In genomic region chr2:216554286-216554685, GRCh38 we compare ENCODE assay signal across 1 cellular context.
TF ChIP-seq lines count a peak whose summit lies in the region.

No MANE protein-coding gene starts in this region.

TF ChIP-seq in HepG2, 621 proteins besides CTCF, POLR2A, EP300 and RAD21:
- TF ChIP-seq ZNF557 (CRISPR knock-in tag; IDR thresholded peaks at IDR 0.05) (no peak), FOXA3 (CRISPR knock-in tag; IDR thresholded peaks at IDR 0.05) (no peak), ZFP41 (CRISPR knock-in tag; IDR thresholded peaks at IDR 0.05; ENCODE audit: borderline replicate concordance) (no peak), CENPX (CRISPR knock-in tag; IDR thresholded peaks at IDR 0.05) (no peak), ZNF230 (CRISPR knock-in tag; IDR thresholded peaks at IDR 0.05) (no peak), ZNF605 (CRISPR knock-in tag; IDR thresholded peaks at IDR 0.05) (0 out of 2 replicates have a peak, but pooled peaks have one; percentile 11), ZNF136 (CRISPR knock-in tag; IDR thresholded peaks at IDR 0.05; ENCODE audit: low read depth) (no peak), BORCS8-MEF2B (CRISPR knock-in tag; IDR thresholded peaks at IDR 0.05) (no peak), HHEX (CRISPR knock-in tag; IDR thresholded peaks at IDR 0.05) (no peak), ZNF891 (CRISPR knock-in tag; IDR thresholded peaks at IDR 0.05) (no peak), ZNF510 (CRISPR knock-in tag; IDR thresholded peaks at IDR 0.05; ENCODE audit: low read depth) (no peak), MBD4 (IDR thresholded peaks at IDR 0.05; ENCODE audit: borderline replicate concordance, low read length) (no peak), HDAC2 (CRISPR knock-in tag; IDR thresholded peaks at IDR 0.05) (no peak)
- TF ChIP-seq, protein P1, sequence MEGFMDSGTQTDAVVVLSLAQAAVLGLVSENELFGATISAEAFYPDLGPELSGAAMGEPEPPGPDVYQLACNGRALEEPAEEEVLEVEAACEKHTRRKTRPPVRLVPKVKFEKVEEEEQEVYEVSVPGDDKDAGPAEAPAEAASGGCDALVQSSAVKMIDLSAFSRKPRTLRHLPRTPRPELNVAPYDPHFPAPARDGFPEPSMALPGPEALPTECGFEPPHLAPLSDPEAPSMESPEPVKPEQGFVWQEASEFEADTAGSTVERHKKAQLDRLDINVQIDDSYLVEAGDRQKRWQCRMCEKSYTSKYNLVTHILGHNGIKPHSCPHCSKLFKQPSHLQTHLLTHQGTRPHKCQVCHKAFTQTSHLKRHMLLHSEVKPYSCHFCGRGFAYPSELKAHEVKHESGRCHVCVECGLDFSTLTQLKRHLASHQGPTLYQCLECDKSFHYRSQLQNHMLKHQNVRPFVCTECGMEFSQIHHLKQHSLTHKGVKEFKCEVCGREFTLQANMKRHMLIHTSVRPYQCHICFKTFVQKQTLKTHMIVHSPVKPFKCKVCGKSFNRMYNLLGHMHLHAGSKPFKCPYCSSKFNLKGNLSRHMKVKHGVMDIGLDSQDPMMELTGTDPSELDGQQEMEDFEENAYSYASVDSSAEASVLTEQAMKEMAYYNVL (CRISPR knock-in tag; IDR thresholded peaks at IDR 0.05; ENCODE audit: borderline replicate concordance), result 0 out of 2 replicates have a peak, but pooled peaks have one; percentile 26
